23 cellular contexts compared by ENCODE assay signal in the genomic region with DNA sequence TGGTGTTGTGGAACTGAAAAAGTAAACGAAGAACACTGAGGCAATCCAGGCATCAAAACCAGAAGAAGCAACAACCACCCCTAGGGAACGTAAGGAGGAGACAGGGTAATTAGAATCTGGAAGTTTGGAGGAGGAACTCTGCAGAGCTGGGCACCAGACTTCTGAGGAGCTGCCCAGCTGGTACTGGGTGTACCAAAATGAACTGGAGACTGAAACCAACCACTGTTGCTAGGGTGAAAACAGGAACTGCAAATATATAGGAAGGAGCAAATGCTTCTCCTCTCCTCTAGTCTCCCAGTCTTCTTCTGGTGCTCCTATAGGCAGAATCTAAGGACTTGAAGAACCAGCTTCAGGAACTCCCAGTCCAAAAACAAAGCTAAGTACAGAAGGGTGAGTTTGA.
"Had no signal": no experiment of that assay in that cellular context is flagged by ENCODE, and none has a peak within 500 bp of the region (broad histone marks: within the 10 kb centered on the region; RNA-seq: fewer than 3 reads in every experiment).

No MANE protein-coding gene starts in this region.

- H3K27me3 ChIP-seq: dorsolateral prefrontal cortex, gastrocnemius medialis, neutrophil, right lobe of liver, suprapubic skin, thyroid gland, upper lobe of left lung, vagina had no signal

- H3K36me3 Mint-ChIP-seq: naive thymus-derived CD8-positive, alpha-beta T cell; stimulated activated effector memory CD8-positive, alpha-beta T cell treated with anti-CD3 and anti-CD28 coated beads, Interleukin-12 subunit alpha, Interleukin-12 subunit beta, amount 100 ng/mL, for 72 hours had no signal

- H3K4me3 ChIP-seq: dorsolateral prefrontal cortex, gastrocnemius medialis, mucosa of descending colon, psoas muscle, right lobe of liver, suprapubic skin, thyroid gland, upper lobe of left lung, vagina had no signal

- H3K4me3 Mint-ChIP-seq: naive thymus-derived CD8-positive, alpha-beta T cell; stimulated activated effector memory CD8-positive, alpha-beta T cell treated with anti-CD3 and anti-CD28 coated beads, Interleukin-12 subunit alpha, Interleukin-12 subunit beta, amount 100 ng/mL, for 72 hours had no signal

- H3K4me1 ChIP-seq: gastrocnemius medialis, psoas muscle, right lobe of liver, suprapubic skin, thyroid gland, upper lobe of left lung, vagina had no signal

- H3K27me3 Mint-ChIP-seq: naive thymus-derived CD8-positive, alpha-beta T cell had no signal

- DNase-seq: dorsolateral prefrontal cortex; effector CD8-positive, alpha-beta T cell; gastrocnemius medialis; glutamatergic neuron; islet precursor cell; mammary epithelial cell; mucosa of descending colon; naive thymus-derived CD8-positive, alpha-beta T cell; psoas muscle; retina; right lobe of liver; stimulated activated CD4-positive, alpha-beta T cell treated with anti-CD3 and anti-CD28 coated beads, Interleukin-4, amount 100 ng/mL, for 1 hour; stimulated activated CD8-positive, alpha-beta memory T cell treated with anti-CD3 and anti-CD28 coated beads, Interleukin-4, amount 100 ng/mL, for 48 hours; stimulated activated naive CD8-positive, alpha-beta T cell treated with anti-CD3 and anti-CD28 coated beads, Interleukin-15, Interleukin-2, amounts not matched to agents 100 U/mL and 50 U/mL, for 24 hours; thyroid gland; upper lobe of left lung had no signal

- ATAC-seq: esophagus mucosa; gastrocnemius medialis; left lobe of liver; mucosa of descending colon; naive thymus-derived CD8-positive, alpha-beta T cell; psoas muscle; right lobe of liver; stimulated activated effector memory CD8-positive, alpha-beta T cell treated with anti-CD3 and anti-CD28 coated beads, Interleukin-12 subunit alpha, Interleukin-12 subunit beta, amount 100 ng/mL, for 72 hours; stimulated activated naive CD8-positive, alpha-beta T cell treated with anti-CD3 and anti-CD28 coated beads, Interleukin-15, Interleukin-2, amounts not matched to agents 100 U/mL and 50 U/mL, for 24 hours had no signal

- H3K4me1 Mint-ChIP-seq: naive thymus-derived CD8-positive, alpha-beta T cell; stimulated activated effector memory CD8-positive, alpha-beta T cell treated with anti-CD3 and anti-CD28 coated beads, Interleukin-12 subunit alpha, Interleukin-12 subunit beta, amount 100 ng/mL, for 72 hours had no signal

- H3K36me3 ChIP-seq: gastrocnemius medialis, neutrophil, right lobe of liver, suprapubic skin, thyroid gland, upper lobe of left lung, vagina had no signal

- FAIRE-seq: endometrium had no signal

- H3K27ac ChIP-seq: dorsolateral prefrontal cortex, gastrocnemius medialis, neutrophil, psoas muscle, right lobe of liver, suprapubic skin, thyroid gland, upper lobe of left lung, vagina had no signal

- H3K27ac Mint-ChIP-seq: naive thymus-derived CD8-positive, alpha-beta T cell; stimulated activated effector memory CD8-positive, alpha-beta T cell treated with anti-CD3 and anti-CD28 coated beads, Interleukin-12 subunit alpha, Interleukin-12 subunit beta, amount 100 ng/mL, for 72 hours had no signal

- H3K9me3 ChIP-seq: gastrocnemius medialis, mucosa of descending colon, neutrophil, psoas muscle, right lobe of liver, suprapubic skin, thyroid gland, upper lobe of left lung, vagina had no signal
